In genomic region chr3:1600206-1600605, GRCh38 we compare ENCODE assay signal across 29 cellular contexts.
"Had no signal": no experiment of that assay in that cellular context is flagged by ENCODE, and none has a peak within 500 bp of the region (broad histone marks: within the 10 kb centered on the region; RNA-seq: fewer than 3 reads in every experiment).

No MANE protein-coding gene starts in this region.

- ATAC-seq: activated CD8-positive, alpha-beta memory T cell treated with anti-CD3 and anti-CD28 coated beads, Interleukin-2, amount 10 ng/mL, durations not matched to agents 7 days and 5 days; activated naive CD8-positive, alpha-beta T cell treated with anti-CD3 and anti-CD28 coated beads, Interleukin-2, amount 50 U/mL, for 24 hours; Panc1; SK-N-SH treated with all-trans-retinoic acid at 6 μM for 48 hours; T-cell; T-helper 17 cell had no signal

- H3K4me1 Mint-ChIP-seq: activated CD4-positive, alpha-beta memory T cell treated with anti-CD3 and anti-CD28 coated beads, Interleukin-2, amount 10 ng/mL, durations not matched to agents 7 days and 5 days; activated CD8-positive, alpha-beta memory T cell treated with anti-CD3 and anti-CD28 coated beads, Interleukin-2, amount 10 ng/mL, durations not matched to agents 7 days and 5 days; activated naive CD4-positive, alpha-beta T cell treated with anti-CD3 and anti-CD28 coated beads, Interleukin-2, amount 10 ng/mL, durations not matched to agents 7 days and 5 days; activated naive CD8-positive, alpha-beta T cell treated with anti-CD3 and anti-CD28 coated beads, Interleukin-2, amount 50 U/mL, for 24 hours; brain; T-cell; T-helper 17 cell had no signal

- H3K4me3 Mint-ChIP-seq: activated CD4-positive, alpha-beta memory T cell treated with anti-CD3 and anti-CD28 coated beads, Interleukin-2, amount 10 ng/mL, durations not matched to agents 7 days and 5 days; activated CD8-positive, alpha-beta memory T cell treated with anti-CD3 and anti-CD28 coated beads, Interleukin-2, amount 10 ng/mL, durations not matched to agents 7 days and 5 days; activated naive CD4-positive, alpha-beta T cell treated with anti-CD3 and anti-CD28 coated beads, Interleukin-2, amount 10 ng/mL, durations not matched to agents 7 days and 5 days; activated naive CD8-positive, alpha-beta T cell; activated naive CD8-positive, alpha-beta T cell treated with anti-CD3 and anti-CD28 coated beads, Interleukin-2, amount 50 U/mL, for 24 hours; brain; T-cell; T-helper 17 cell had no signal

- H3K27me3 Mint-ChIP-seq: activated CD4-positive, alpha-beta memory T cell treated with anti-CD3 and anti-CD28 coated beads, Interleukin-2, amount 10 ng/mL, durations not matched to agents 7 days and 5 days; activated CD8-positive, alpha-beta memory T cell treated with anti-CD3 and anti-CD28 coated beads, Interleukin-2, amount 10 ng/mL, durations not matched to agents 7 days and 5 days; activated naive CD4-positive, alpha-beta T cell treated with anti-CD3 and anti-CD28 coated beads, Interleukin-2, amount 10 ng/mL, durations not matched to agents 7 days and 5 days; activated naive CD8-positive, alpha-beta T cell; activated naive CD8-positive, alpha-beta T cell treated with anti-CD3 and anti-CD28 coated beads, Interleukin-2, amount 50 U/mL, for 24 hours; T-cell; T-helper 17 cell had no signal

- DNase-seq: activated CD4-positive, alpha-beta memory T cell treated with anti-CD3 and anti-CD28 coated beads, Interleukin-2, amount 10 ng/mL, durations not matched to agents 7 days and 5 days; activated CD4-positive, alpha-beta T cell treated with anti-CD3 and anti-CD28 coated beads for 1 hour; activated CD4-positive, alpha-beta T cell treated with anti-CD3 and anti-CD28 coated beads for 48 hours; activated CD4-positive, CD25-positive, alpha-beta regulatory T cell; activated CD8-positive, alpha-beta memory T cell treated with anti-CD3 and anti-CD28 coated beads for 24 hours; activated CD8-positive, alpha-beta memory T cell treated with anti-CD3 and anti-CD28 coated beads, Interleukin-2, amount 10 ng/mL, durations not matched to agents 7 days and 5 days; activated CD8-positive, alpha-beta memory T cell treated with anti-CD3 and anti-CD28 coated beads, Interleukin-2, amount 50 U/mL, for 48 hours; activated effector memory CD4-positive, alpha-beta T cell treated with Interleukin-2 at 50 U/mL for 16 hours; activated naive CD4-positive, alpha-beta T cell treated with anti-CD3 and anti-CD28 coated beads, Interleukin-2, amount 10 ng/mL, durations not matched to agents 7 days and 5 days; activated naive CD8-positive, alpha-beta T cell treated with anti-CD3 and anti-CD28 coated beads, Interleukin-2, amount 50 U/mL, for 24 hours; activated T-cell treated with anti-CD3 and anti-CD28 coated beads, Interleukin-2, amount 50 U/mL, for 48 hours; MM.1S; MV-4-11; NCI-H1092; NCI-H1436 treated with DMSO at 0.1 percent for 48 hours; NCI-H1694 treated with DMSO at 0.1 percent for 48 hours; NCI-H2029; NCI-H345; NCI-H524 treated with DMSO at 0.1 percent for 48 hours; OCI-M1; SIG-M5; T-cell; T-helper 17 cell; WERI-Rb-1 had no signal

- H3K36me3 Mint-ChIP-seq: activated CD8-positive, alpha-beta memory T cell treated with anti-CD3 and anti-CD28 coated beads, Interleukin-2, amount 10 ng/mL, durations not matched to agents 7 days and 5 days; activated naive CD4-positive, alpha-beta T cell treated with anti-CD3 and anti-CD28 coated beads, Interleukin-2, amount 10 ng/mL, durations not matched to agents 7 days and 5 days; activated naive CD8-positive, alpha-beta T cell; brain; T-cell had no signal

- H3K27ac Mint-ChIP-seq: activated CD4-positive, alpha-beta memory T cell treated with anti-CD3 and anti-CD28 coated beads, Interleukin-2, amount 10 ng/mL, durations not matched to agents 7 days and 5 days; activated CD8-positive, alpha-beta memory T cell treated with anti-CD3 and anti-CD28 coated beads, Interleukin-2, amount 10 ng/mL, durations not matched to agents 7 days and 5 days; activated naive CD4-positive, alpha-beta T cell treated with anti-CD3 and anti-CD28 coated beads, Interleukin-2, amount 10 ng/mL, durations not matched to agents 7 days and 5 days; activated naive CD8-positive, alpha-beta T cell; activated naive CD8-positive, alpha-beta T cell treated with anti-CD3 and anti-CD28 coated beads, Interleukin-2, amount 50 U/mL, for 24 hours; brain; T-cell; T-helper 17 cell had no signal

- FAIRE-seq: bronchial epithelial cell had no signal
